In the genomic region with DNA sequence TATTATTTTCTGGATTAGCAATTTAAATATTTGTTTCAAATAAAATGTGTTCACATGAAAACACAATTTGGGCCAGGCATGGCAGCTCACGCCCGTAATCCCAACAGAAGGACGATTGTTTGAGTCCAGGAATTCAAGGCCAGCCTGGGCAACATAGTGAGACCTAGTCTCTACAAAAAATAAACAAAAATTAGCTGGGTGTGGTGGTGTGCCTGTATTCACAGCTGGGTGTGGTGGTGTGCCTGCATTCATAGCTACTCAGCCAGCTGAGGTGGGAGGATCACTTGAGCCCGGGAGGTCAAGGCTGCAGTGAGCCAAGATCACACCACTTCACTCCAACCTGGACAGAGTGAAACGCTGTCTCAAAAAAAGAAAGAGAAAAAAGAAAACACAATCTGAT, we compare ENCODE assay signal across 16 cellular contexts.
"Had no signal": no experiment of that assay in that cellular context is flagged by ENCODE, and none has a peak within 500 bp of the region (broad histone marks: within the 10 kb centered on the region; RNA-seq: fewer than 3 reads in every experiment).

No MANE protein-coding gene starts in this region.

- H3K36me3 ChIP-seq: adrenal gland had no signal

- H3K9me3 ChIP-seq: right atrium auricular region, vagina had no signal

- H3K27me3 Mint-ChIP-seq: activated CD4-positive, alpha-beta T cell treated with anti-CD3 and anti-CD28 coated beads, Interleukin-2, amount 10 ng/mL, durations not matched to agents 24 days and 14 days; activated naive CD4-positive, alpha-beta T cell treated with anti-CD3 and anti-CD28 coated beads, Interleukin-2, amount 50 U/mL, for 24 hours; progenitor cell of endocrine pancreas; T-helper 17 cell had no signal

- H3K4me3 Mint-ChIP-seq: activated CD4-positive, alpha-beta T cell treated with anti-CD3 and anti-CD28 coated beads, Interleukin-2, amount 10 ng/mL, durations not matched to agents 24 days and 14 days; activated CD8-positive, alpha-beta T cell treated with anti-CD3 and anti-CD28 coated beads, Interleukin-2, amount 10 ng/mL, durations not matched to agents 7 days and 5 days; activated naive CD4-positive, alpha-beta T cell treated with anti-CD3 and anti-CD28 coated beads, Interleukin-2, amount 50 U/mL, for 24 hours; T-helper 17 cell; WTC11 had no signal

- DNase-seq: activated CD4-positive, alpha-beta T cell treated with anti-CD3 and anti-CD28 coated beads, Interleukin-2, amount 10 ng/mL, durations not matched to agents 24 days and 14 days; activated CD8-positive, alpha-beta memory T cell treated with anti-CD3 and anti-CD28 coated beads, Interleukin-2, amount 50 U/mL, for 4 hours; activated CD8-positive, alpha-beta T cell treated with anti-CD3 and anti-CD28 coated beads, Interleukin-2, amount 10 ng/mL, durations not matched to agents 7 days and 5 days; activated effector memory CD4-positive, alpha-beta T cell treated with anti-CD3 and anti-CD28 coated beads, Interleukin-2, amount 50 U/mL, for 16 hours; activated T-cell treated with anti-CD3 and anti-CD28 coated beads, Interleukin-2, amount 50 U/mL, for 48 hours; foreskin fibroblast; mesendoderm; stimulated activated CD4-positive, alpha-beta T cell treated with anti-CD3 and anti-CD28 coated beads, Interleukin-1b, Interleukin-23, amount 100 ng/mL, for 48 hours; T-helper 17 cell had no signal

- H3K27ac Mint-ChIP-seq: activated CD4-positive, alpha-beta T cell treated with anti-CD3 and anti-CD28 coated beads, Interleukin-2, amount 10 ng/mL, durations not matched to agents 24 days and 14 days; activated CD8-positive, alpha-beta T cell treated with anti-CD3 and anti-CD28 coated beads, Interleukin-2, amount 10 ng/mL, durations not matched to agents 7 days and 5 days; activated naive CD4-positive, alpha-beta T cell treated with anti-CD3 and anti-CD28 coated beads, Interleukin-2, amount 50 U/mL, for 24 hours; T-helper 17 cell; WTC11 had no signal

- H3K4me1 Mint-ChIP-seq: activated CD4-positive, alpha-beta T cell treated with anti-CD3 and anti-CD28 coated beads, Interleukin-2, amount 10 ng/mL, durations not matched to agents 24 days and 14 days had no signal

- ATAC-seq: activated CD8-positive, alpha-beta T cell treated with anti-CD3 and anti-CD28 coated beads, Interleukin-2, amount 10 ng/mL, durations not matched to agents 7 days and 5 days; T-helper 17 cell; WTC11 had no signal

- H3K9me3 Mint-ChIP-seq: activated CD4-positive, alpha-beta T cell treated with anti-CD3 and anti-CD28 coated beads, Interleukin-2, amount 10 ng/mL, durations not matched to agents 24 days and 14 days; activated naive CD4-positive, alpha-beta T cell treated with anti-CD3 and anti-CD28 coated beads, Interleukin-2, amount 50 U/mL, for 24 hours; WTC11 had no signal

- H3K4me3 ChIP-seq: adrenal gland, cardiac muscle cell, right atrium auricular region, vagina had no signal

- H3K4me1 ChIP-seq: right atrium auricular region, vagina had no signal

- H3K27me3 ChIP-seq: adrenal gland, cardiac muscle cell, right atrium auricular region, vagina had no signal

- H3K27ac ChIP-seq: adrenal gland, cardiac muscle cell, right atrium auricular region, vagina had no signal
